ENCODE assay signal across 8 cellular contexts in genomic region chr22:50244420-50245213, GRCh38. TPM values are rescaled to one million over a fixed set of nuclear protein-coding genes. Genes with fewer than 3 reads are reported as not detected.
DNase-seq lines count a peak whose midpoint lies in the region; ATAC-seq and TF ChIP-seq lines count a peak whose summit lies in the region.

A gene with protein sequence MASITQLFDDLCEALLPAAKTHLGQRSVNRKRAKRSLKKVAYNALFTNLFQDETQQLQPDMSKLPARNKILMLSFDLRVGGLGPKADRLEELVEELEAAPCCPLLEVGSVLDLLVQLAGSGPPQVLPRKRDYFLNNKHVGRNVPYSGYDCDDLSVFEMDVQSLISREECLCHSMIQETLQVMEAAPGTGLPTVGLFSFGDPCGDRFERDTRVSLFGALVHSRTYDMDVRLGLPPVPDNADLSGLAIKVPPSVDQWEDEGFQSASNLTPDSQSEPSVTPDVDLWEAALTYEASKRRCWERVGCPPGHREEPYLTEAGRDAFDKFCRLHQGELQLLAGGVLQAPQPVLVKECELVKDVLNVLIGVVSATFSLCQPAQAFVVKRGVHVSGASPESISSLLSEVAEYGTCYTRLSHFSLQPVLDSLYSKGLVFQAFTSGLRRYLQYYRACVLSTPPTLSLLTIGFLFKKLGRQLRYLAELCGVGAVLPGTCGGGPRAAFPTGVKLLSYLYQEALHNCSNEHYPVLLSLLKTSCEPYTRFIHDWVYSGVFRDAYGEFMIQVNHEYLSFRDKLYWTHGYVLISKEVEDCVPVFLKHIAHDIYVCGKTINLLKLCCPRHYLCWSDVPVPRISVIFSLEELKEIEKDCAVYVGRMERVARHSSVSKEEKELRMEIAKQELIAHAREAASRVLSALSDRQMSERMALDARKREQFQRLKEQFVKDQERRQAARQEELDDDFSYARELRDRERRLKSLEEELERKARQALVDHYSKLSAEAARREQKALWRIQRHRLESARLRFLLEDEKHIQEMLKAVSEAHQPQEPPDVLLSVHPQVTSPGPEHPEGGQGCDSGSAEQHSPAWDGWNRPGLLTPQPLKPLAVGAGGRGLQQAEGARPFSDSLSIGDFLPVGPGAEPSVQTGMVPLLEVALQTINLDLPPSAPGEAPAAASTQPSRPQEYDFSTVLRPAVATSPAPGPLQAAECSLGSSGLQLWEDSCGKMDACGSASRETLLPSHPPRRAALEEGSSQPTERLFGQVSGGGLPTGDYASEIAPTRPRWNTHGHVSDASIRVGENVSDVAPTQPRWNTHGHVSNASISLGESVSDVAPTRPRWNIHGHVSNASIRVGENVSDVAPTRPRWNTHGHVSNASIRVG (N-terminal part only) (minus strand): TSS chr22:50245023. CDS start chr22:50244459, 564 bp downstream.

- H3K4me3 ChIP-seq in cardiac fibroblast (replicated peaks in 1 of 2; ENCODE audit: low read depth in 2 of 2, low read length in 2 of 2): peak within 1 kb of the TSS; percentile 99

- intact Hi-C loops in activated B cell treated with CpG ODN at 0.5 μM for 24 hours (cut with micrococcal nuclease): loop anchor here (1.0 to 10.0 kb wide), 4 partner anchors 54 to 281 kb away; partner anchors contain the start of genes NCAPH2, SBF1 and SCO2

- DNase-seq in 8988T (peak; percentile 74), NCI-H2227 (lab: John Stamatoyannopoulos, UW; ENCODE audit: unreplicated experiment) (peak; percentile 92), activated B cell treated with CpG ODN at 0.5 μM for 24 hours (peak; percentile 96), cardiac fibroblast (ENCODE audit: low read depth in 2 of 2) (peak; percentile 90 to 92), iris pigment epithelial cell (ENCODE audit: low read depth) (peak; percentile 95)
- peak; percentile 88 to 91 for DNase-seq in stimulated activated CD4-positive, alpha-beta T cell treated with anti-CD3 and anti-CD28 coated beads, Interleukin-12 subunit alpha, Interleukin-12 subunit beta, amount 100 ng/mL, for 24 hours (ENCODE audit: low read depth in 2 of 2)

- H3K9me3 Mint-ChIP-seq in activated B cell treated with CpG ODN at 0.5 μM for 24 hours: no peaks in the 10 kb centered on the region

- peak within 1 kb of the TSS; percentile 100 for H3K4me3 Mint-ChIP-seq in activated B cell treated with CpG ODN at 0.5 μM for 24 hours

- H3K27me3 Mint-ChIP-seq in activated B cell treated with CpG ODN at 0.5 μM for 24 hours: no peaks in the 10 kb centered on the region

- peaks cover 52% of the 10 kb centered on the region for H3K4me1 Mint-ChIP-seq in activated B cell treated with CpG ODN at 0.5 μM for 24 hours

- no peak for TF ChIP-seq CTCF in activated B cell treated with CpG ODN at 0.5 μM for 24 hours (IDR thresholded peaks at IDR 0.05)
- peak; percentile 37 for TF ChIP-seq CTCF in cardiac fibroblast (IDR thresholded peaks at IDR 0.05; ENCODE audit: low read depth, low read length)

- ATAC-seq in GM18520 (IDR thresholded peaks at IDR 0.05; ENCODE audit: unreplicated experiment) (peak; percentile 59), HG03097 (IDR thresholded peaks at IDR 0.05; ENCODE audit: low FRiP score, unreplicated experiment) (peak; percentile 54), activated B cell treated with CpG ODN at 0.5 μM for 24 hours (ENCODE audit: low read depth) (peak; percentile 76)

- POLR2A ChIA-PET in activated B cell treated with CpG ODN at 0.5 μM for 24 hours (lab: Charles Lee): interaction anchor here (0.5 to 2.1 kb wide), 19 partner anchors 25 to 384 kb away, joined by 3 to 30 read pairs (median 4); partner anchors contain the start of genes LMF2, MAPK11, NCAPH2 and PLXNB2

- H3K36me3 Mint-ChIP-seq in activated B cell treated with CpG ODN at 0.5 μM for 24 hours (ENCODE audit: low read depth): peaks cover 31% of the 10 kb centered on the region

- H3K27ac Mint-ChIP-seq in activated B cell treated with CpG ODN at 0.5 μM for 24 hours: peak within 1 kb of the TSS; percentile 100

- CTCF ChIA-PET in activated B cell treated with CpG ODN at 0.5 μM for 24 hours (lab: Charles Lee): interaction anchor here (0.6 to 1.8 kb wide), 8 partner anchors 82 to 376 kb away, joined by 3 to 5 read pairs (median 4); partner anchors contain the start of genes DENND6B and SCO2

RNA-seq across cellular contexts. Expression of the gene that starts here (rescaled TPM):
- total RNA-seq in activated B cell treated with CpG ODN at 0.5 μM for 24 hours: 87.5 and 103 TPM in 2 replicates

Comparison
In these comparisons a context has a peak if more than half of its experiments do, and no peak if none do; other contexts are left out.
1. Peak in every context shown above with its lines: DNase-seq, ATAC-seq and H3K4me3 ChIP-seq.